10 cellular contexts compared by ENCODE assay signal in the genomic region with DNA sequence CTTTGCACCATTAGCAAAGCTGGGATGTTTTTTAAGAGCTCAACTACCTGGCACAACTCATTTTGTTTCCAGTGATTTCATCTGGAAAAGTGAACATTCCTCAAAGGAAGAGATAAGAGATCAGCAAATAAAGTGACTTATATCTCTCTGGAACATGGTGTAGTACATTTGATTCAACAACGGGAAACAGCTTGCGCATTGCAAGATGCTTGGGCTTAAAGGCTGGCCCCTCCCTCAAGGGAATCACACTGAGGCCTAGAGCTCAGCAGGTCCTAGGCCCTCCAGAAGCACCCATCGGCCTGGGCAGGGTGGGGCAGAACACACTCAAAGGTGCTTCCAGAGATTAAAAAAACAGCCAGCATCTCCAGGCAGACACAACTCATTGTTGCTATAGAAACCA.
DNase-seq lines count a peak whose midpoint lies in the region; ATAC-seq and TF ChIP-seq lines count a peak whose summit lies in the region.
"Had no signal": no experiment of that assay in that cellular context is flagged by ENCODE, and none has a peak within 500 bp of the region (broad histone marks: within the 10 kb centered on the region; RNA-seq: fewer than 3 reads in every experiment).

No MANE protein-coding gene starts in this region.

- H3K9me3 Mint-ChIP-seq in natural killer cell = no peaks in the 10 kb centered on the region
- no peaks in the 10 kb centered on the region for H3K9me3 Mint-ChIP-seq in natural killer cell treated with Interleukin-12 subunit alpha and Interleukin-12 subunit beta and Interleukin-15 and Interleukin-18, amount 100 ng/mL, for 72 hours
- no peaks in the 10 kb centered on the region for H3K9me3 Mint-ChIP-seq in nephron progenitor cell
- H3K9me3 Mint-ChIP-seq: GM23338 had no signal

- H3K4me1 Mint-ChIP-seq in natural killer cell (peaks cover 52 to 63% of the 10 kb centered on the region in 2 donors), nephron progenitor cell (peaks cover 55% of the 10 kb centered on the region)
- H3K4me1 Mint-ChIP-seq in natural killer cell treated with Interleukin-12 subunit alpha and Interleukin-12 subunit beta and Interleukin-15 and Interleukin-18, amount 100 ng/mL, for 72 hours (ENCODE audit: low read depth in 2 of 2) = peaks cover 45 to 52% of the 10 kb centered on the region in 2 donors

- H3K36me3 Mint-ChIP-seq in natural killer cell (no peaks in the 10 kb centered on the region), nephron progenitor cell (ENCODE audit: low read depth) (no peaks in the 10 kb centered on the region)
- no peaks in the 10 kb centered on the region for H3K36me3 Mint-ChIP-seq in natural killer cell treated with Interleukin-12 subunit alpha and Interleukin-12 subunit beta and Interleukin-15 and Interleukin-18, amount 100 ng/mL, for 72 hours

- H3K27me3 Mint-ChIP-seq in natural killer cell (ENCODE audit: low read depth in 2 of 2) (peaks cover 0 to 5% of the 10 kb centered on the region in 2 donors), nephron progenitor cell (ENCODE audit: low read depth, poor library complexity) (no peaks in the 10 kb centered on the region)
- no peaks in the 10 kb centered on the region for H3K27me3 Mint-ChIP-seq in natural killer cell treated with Interleukin-12 subunit alpha and Interleukin-12 subunit beta and Interleukin-15 and Interleukin-18, amount 100 ng/mL, for 72 hours

- intact Hi-C loops in natural killer cell (cut with micrococcal nuclease) = loop anchor here (5.0 kb wide), 1 partner anchor 36 kb away; no protein-coding TSS in a partner anchor

- TF ChIP-seq CTCF in natural killer cell (IDR thresholded peaks at IDR 0.05) = no peak
- TF ChIP-seq CTCF in nephron progenitor cell (IDR thresholded peaks at IDR 0.05) = no peak

- ATAC-seq in natural killer cell = no peak
- no peak for ATAC-seq in natural killer cell treated with Interleukin-12 subunit alpha and Interleukin-12 subunit beta and Interleukin-15 and Interleukin-18, amount 100 ng/mL, for 72 hours
- no peak for ATAC-seq in GM19395 (IDR thresholded peaks at IDR 0.05; ENCODE audit: unreplicated experiment)
- ATAC-seq: GM23338 had no signal

- DNase-seq in natural killer cell = no peak
- no peak for DNase-seq in natural killer cell treated with Interleukin-12 subunit alpha and Interleukin-12 subunit beta and Interleukin-15 and Interleukin-18, amount 100 ng/mL, for 72 hours (ENCODE audit: low spot score)
- DNase-seq in dermis blood vessel endothelial cell = peak; percentile 93
- no peak for DNase-seq in nephron progenitor cell
- DNase-seq in cerebellar nuclear complex (lab: John Stamatoyannopoulos, UW) = no peak
- no peak for DNase-seq in NCI-H2196 treated with DMSO at 0.1 percent for 48 hours (lab: John Stamatoyannopoulos, UW; ENCODE audit: unreplicated experiment)
- DNase-seq in DMS79 (lab: John Stamatoyannopoulos, UW) = no peak
- DNase-seq: GDM1 had no signal

- H3K4me3 Mint-ChIP-seq in natural killer cell = peak overlapping the region; percentile 45
- H3K4me3 Mint-ChIP-seq in natural killer cell treated with Interleukin-12 subunit alpha and Interleukin-12 subunit beta and Interleukin-15 and Interleukin-18, amount 100 ng/mL, for 72 hours = no peak overlapping the region
- H3K4me3 Mint-ChIP-seq in nephron progenitor cell = no peak overlapping the region
- H3K4me3 Mint-ChIP-seq: GM23338 had no signal

- H3K27ac Mint-ChIP-seq in natural killer cell (peak overlapping the region; percentile 69 to 75), nephron progenitor cell (peak overlapping the region; percentile 78)
- no peak overlapping the region for H3K27ac Mint-ChIP-seq in natural killer cell treated with Interleukin-12 subunit alpha and Interleukin-12 subunit beta and Interleukin-15 and Interleukin-18, amount 100 ng/mL, for 72 hours

Comparison
In these comparisons a context has a peak if more than half of its experiments do, and no peak if none do; other contexts are left out.
1. H3K27ac Mint-ChIP-seq: peak in natural killer cell (2 of 2) and nephron progenitor cell (single experiment); none in natural killer cell treated with Interleukin-12 subunit alpha and Interleukin-12 subunit beta and Interleukin-15 and Interleukin-18, amount 100 ng/mL, for 72 hours (0 of 2).